ENCODE assay signal across 8 cellular contexts in the genomic region with DNA sequence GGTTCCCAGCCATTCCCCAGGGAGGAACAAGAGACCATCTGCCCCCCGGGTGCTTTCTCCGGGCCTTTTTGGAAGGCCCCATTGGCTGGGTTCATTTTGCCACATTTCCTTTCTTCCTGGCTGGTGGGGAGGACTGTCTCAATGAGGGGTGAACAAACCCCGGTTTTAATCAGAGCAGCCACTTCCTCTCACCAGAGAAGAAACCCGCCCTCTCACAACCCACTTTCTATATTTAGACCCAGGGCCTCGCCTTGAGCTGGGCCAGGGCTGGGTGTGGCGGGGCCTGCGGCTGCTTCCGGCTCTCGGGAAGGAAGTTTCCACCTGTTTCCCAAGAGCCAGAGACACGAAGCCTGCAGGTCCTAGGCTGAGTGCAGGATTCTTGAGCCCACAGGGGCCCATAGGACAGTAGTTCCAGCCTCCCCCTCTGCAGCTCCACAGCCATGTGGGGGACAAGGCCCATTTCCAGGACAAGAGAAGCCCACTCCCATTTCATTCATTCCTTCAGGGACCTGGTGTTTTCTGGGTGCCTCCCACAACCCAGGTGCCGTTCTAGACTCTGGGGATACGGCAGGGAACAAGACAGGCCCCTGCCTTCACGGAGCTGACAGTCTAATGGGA. TPM values are rescaled to one million over a fixed set of nuclear protein-coding genes. Genes with fewer than 3 reads are reported as not detected.
A peak's percentile ranks its signal among the peaks of the same experiment; 100 is the strongest.
DNase-seq lines count a peak whose midpoint lies in the region; ATAC-seq and TF ChIP-seq lines count a peak whose summit lies in the region.

No MANE protein-coding gene starts in this region.

- H2BK5ac ChIP-seq in IMR-90 (ENCODE audit: low read depth, low read length, poor library complexity, severe bottlenecking): no peak overlapping the region

- H3K4me1 ChIP-seq in IMR-90 (ENCODE audit: control insufficient read depth, insufficient read depth, low read length): no peaks in the 10 kb centered on the region
- peaks cover 0 to 43% (median 25%) of the 10 kb centered on the region in 3 donors for H3K4me1 ChIP-seq in esophagus squamous epithelium

- no peak overlapping the region for H3K14ac ChIP-seq in IMR-90 (replicated peaks; ENCODE audit: low read depth, low read length)

- no peaks in the 10 kb centered on the region for H3K79me1 ChIP-seq in IMR-90 (ENCODE audit: low read depth in 1 of 2, low read length in 2 of 2)

- BruUV-seq in Calu3 (replicated peaks; lab: Mats Ljungman, UMichigan) (no TSS peak), IMR-90 (replicated peaks; lab: Mats Ljungman, UMichigan) (no TSS peak)

- peaks cover 6% of the 10 kb centered on the region; the same call in 1 of the 2 replicates for H3K9me3 ChIP-seq in IMR-90 (ENCODE audit: control insufficient read depth, insufficient read depth, low read length)
- H3K9me3 ChIP-seq in esophagus squamous epithelium: no peaks in the 10 kb centered on the region

- H3K4ac ChIP-seq in IMR-90 (ENCODE audit: low read depth, low read length): no peak overlapping the region

- peaks cover 3% of the 10 kb centered on the region for H3K9me3 Mint-ChIP-seq in Calu3 (ENCODE audit: low read depth, unreplicated experiment)

- intact Hi-C loops in Calu3 (cut with micrococcal nuclease; ENCODE audit: unreplicated experiment): no loop called here
- intact Hi-C loops in IMR-90 (cut with micrococcal nuclease): no loop called here
- intact Hi-C loops in esophagus squamous epithelium (cut with DNase I): no loop called here

- DNase-seq in Calu3 (peak; percentile 72), IMR-90 (no peak), esophagus squamous epithelium (lab: John Stamatoyannopoulos, UW) (peak; percentile 30), NCI-H1092 (lab: John Stamatoyannopoulos, UW) (no peak), cortex of kidney (lab: John Stamatoyannopoulos, UW) (no peak)
- peak; percentile 43 for DNase-seq in activated CD4-positive, alpha-beta T cell treated with anti-CD3 and anti-CD28 coated beads for 1 hour
- DNase-seq in stimulated activated CD4-positive, alpha-beta T cell treated with anti-CD3 and anti-CD28 coated beads, TNF-alpha, amount 100 ng/mL, for 24 hours (ENCODE audit: low read depth in 3 of 3): peak; percentile 33 to 70 (median 37)

- no peak overlapping the region for H3K56ac ChIP-seq in IMR-90 (ENCODE audit: extremely low read depth, insufficient read depth, low read length)

- in situ Hi-C loops in IMR-90 (cut with MboI; ENCODE audit: low sequenced_read_pairs): no loop called here

- peak overlapping the region; percentile 17 for H2AFZ ChIP-seq in IMR-90 (replicated peaks; ENCODE audit: low read length, poor library complexity)

- no peak overlapping the region for H4K91ac ChIP-seq in IMR-90 (ENCODE audit: insufficient read depth, low read depth, low read length)

- peaks cover 47% of the 10 kb centered on the region for H3K4me1 Mint-ChIP-seq in Calu3 (ENCODE audit: low read depth, unreplicated experiment)

- H3K36me3 ChIP-seq in IMR-90 (ENCODE audit: control insufficient read depth, insufficient read depth, low read length) (no peaks in the 10 kb centered on the region), esophagus squamous epithelium (no peaks in the 10 kb centered on the region)

- H3K27me3 Mint-ChIP-seq in Calu3 (ENCODE audit: unreplicated experiment): peaks cover 17% of the 10 kb centered on the region

- TF ChIP-seq RAD21 in IMR-90 (IDR thresholded peaks at IDR 0.05; ENCODE audit: low read length): no peak

- no peak overlapping the region for H3K23ac ChIP-seq in IMR-90 (ENCODE audit: low read depth, low read length)

- no peak overlapping the region for H3K4me2 ChIP-seq in IMR-90 (ENCODE audit: low read depth, low read length)

- no peak overlapping the region for H2AK5ac ChIP-seq in IMR-90 (ENCODE audit: low read depth, low read length)

- WGBS in IMR-90 (ENCODE audit: extremely low coverage in 2 of 2, insufficient read length in 1 of 2), 2 experiments: 80% methylated on average over 3 of the region's 13 CpGs; no CpG with 5 or more reads in 1 of the 2 experiments
- 45 to 70% methylated on average over 3 to 9 of the region's 13 CpGs for WGBS in esophagus squamous epithelium, 2 donors

- peaks cover 13% of the 10 kb centered on the region for H3K36me3 Mint-ChIP-seq in Calu3 (ENCODE audit: insufficient read depth, unreplicated experiment)

- H2AK9ac ChIP-seq in IMR-90 (replicated peaks; ENCODE audit: low read depth, low read length, poor library complexity): no peak overlapping the region

- H3K4me3 Mint-ChIP-seq in Calu3 (ENCODE audit: low read depth, unreplicated experiment): no peak overlapping the region

- no peak overlapping the region for H2BK20ac ChIP-seq in IMR-90 (ENCODE audit: low read depth, low read length)

- H3K27me3 ChIP-seq in IMR-90 (ENCODE audit: control insufficient read depth, insufficient read depth, low read length) (peaks cover 5% of the 10 kb centered on the region), esophagus squamous epithelium (no peaks in the 10 kb centered on the region)

- no peaks in the 10 kb centered on the region for H3K9me1 ChIP-seq in IMR-90 (ENCODE audit: insufficient read depth, low read length)

- H3K27ac Mint-ChIP-seq in Calu3 (ENCODE audit: unreplicated experiment): no peak overlapping the region

- POLR2A ChIA-PET in IMR-90 (lab: Charles Lee; ENCODE audit: unreplicated experiment): no interaction called here

- no peak overlapping the region for H2BK120ac ChIP-seq in IMR-90 (ENCODE audit: low read depth, low read length)

- no peak overlapping the region for H2BK15ac ChIP-seq in IMR-90 (ENCODE audit: low read depth, low read length)

- TF ChIP-seq POLR2A in IMR-90 (IDR thresholded peaks at IDR 0.05; ENCODE audit: low read depth, low read length) (no peak), esophagus squamous epithelium (IDR thresholded peaks at IDR 0.05) (no peak)

- ATAC-seq in GM21529 (IDR thresholded peaks at IDR 0.05; ENCODE audit: unreplicated experiment) (peak; percentile 94), IMR-90 (ENCODE audit: low read depth) (no peak)

- no peak overlapping the region for H3K18ac ChIP-seq in IMR-90 (ENCODE audit: low read depth, low read length)

- TF ChIP-seq CTCF in Calu3 (IDR thresholded peaks at IDR 0.05; ENCODE audit: unreplicated experiment) (no peak), IMR-90 (conservative IDR thresholded peaks at IDR 0.05; ENCODE audit: low read depth, low read length) (no peak), esophagus squamous epithelium (IDR thresholded peaks at IDR 0.05) (no peak)

- H3K9ac ChIP-seq in IMR-90 (ENCODE audit: low read depth, low read length): no peak overlapping the region

- CTCF ChIA-PET in Calu3 (lab: Charles Lee): interaction anchor here (1.0 kb wide), 1 partner anchor 20 kb away, joined by 4 read pairs; no protein-coding TSS in a partner anchor
- CTCF ChIA-PET in IMR-90 (lab: Yijun Ruan, JAX): no interaction called here

- H4K20me1 ChIP-seq in IMR-90 (ENCODE audit: insufficient read depth, low read length): no peaks in the 10 kb centered on the region

- H3K4me3 ChIP-seq in IMR-90 (ENCODE audit: insufficient read depth, low read depth, low read length) (no peak overlapping the region), esophagus squamous epithelium (no peak overlapping the region)

- dilution Hi-C loops in IMR-90 (cut with HindIII; ENCODE audit: low sequenced_read_pairs, unreplicated experiment): no loop called here

- H3K27ac ChIP-seq in IMR-90 (ENCODE audit: insufficient read depth, low read length) (no peak overlapping the region), esophagus squamous epithelium (peak overlapping the region in 2 of 4 donors; percentile 23 to 65)

- H4K5ac ChIP-seq in IMR-90 (ENCODE audit: low read depth, low read length): no peak overlapping the region

- no peak overlapping the region for H4K8ac ChIP-seq in IMR-90 (ENCODE audit: low read depth in 2 of 2, low read length in 2 of 2)

TF ChIP-seq in IMR-90, 13 proteins besides CTCF, POLR2A, EP300 and RAD21:
- TF ChIP-seq RCOR1 (IDR thresholded peaks at IDR 0.05; ENCODE audit: insufficient replicate concordance, low read length): no peak
- no peak for TF ChIP-seq MAZ (IDR thresholded peaks at IDR 0.05; ENCODE audit: borderline replicate concordance, low read depth, low read length)
- no peak for TF ChIP-seq CEBPB (IDR thresholded peaks at IDR 0.05; ENCODE audit: low read depth, low read length)
- no peak for TF ChIP-seq CHD1 (IDR thresholded peaks at IDR 0.05; ENCODE audit: low read depth, low read length)
- TF ChIP-seq MAFK (IDR thresholded peaks at IDR 0.05; ENCODE audit: low read depth, low read length): no peak
- no peak for TF ChIP-seq BHLHE40 (IDR thresholded peaks at IDR 0.05; ENCODE audit: low read depth, low read length)
- TF ChIP-seq SMC3 (IDR thresholded peaks at IDR 0.05; ENCODE audit: low read depth, low read length): no peak
- TF ChIP-seq, protein P1, sequence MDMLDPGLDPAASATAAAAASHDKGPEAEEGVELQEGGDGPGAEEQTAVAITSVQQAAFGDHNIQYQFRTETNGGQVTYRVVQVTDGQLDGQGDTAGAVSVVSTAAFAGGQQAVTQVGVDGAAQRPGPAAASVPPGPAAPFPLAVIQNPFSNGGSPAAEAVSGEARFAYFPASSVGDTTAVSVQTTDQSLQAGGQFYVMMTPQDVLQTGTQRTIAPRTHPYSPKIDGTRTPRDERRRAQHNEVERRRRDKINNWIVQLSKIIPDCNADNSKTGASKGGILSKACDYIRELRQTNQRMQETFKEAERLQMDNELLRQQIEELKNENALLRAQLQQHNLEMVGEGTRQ (IDR thresholded peaks at IDR 0.05; ENCODE audit: low read depth, low read length): no peak

RNA-seq across cellular contexts. Expression of a gene that starts 41.8 kb away (rescaled TPM):
- total RNA-seq in Calu3 (2022): 29.5 and 32.0 TPM in 2 replicates
- 5.2 and 6.9 TPM in 2 replicates for total RNA-seq in IMR-90 (2012; rRNA removed)
- 11.9 and 14.6 TPM in 2 replicates for polyA plus RNA-seq in IMR-90 (2012; rRNA removed)
- 9.7 and 20.7 TPM in 2 replicates for polyA plus RNA-seq in IMR-90 (2012; cell fraction: cytosol; rRNA removed)
- 10.0 and 19.1 TPM in 2 replicates for polyA plus RNA-seq in IMR-90 (2012; cell fraction: nucleus; rRNA removed; ENCODE audit: low replicate concordance)
- 10 to 100 TPM in 3 of 4 donors, 1 to 10 TPM in 1; 9.1 to 21.0 (median 13.3) TPM for total RNA-seq in esophagus squamous epithelium

Comparison
In these comparisons a context has a peak if more than half of its experiments do, and no peak if none do; other contexts are left out.
1. DNase-seq: peak in Calu3 (single experiment), activated CD4-positive, alpha-beta T cell treated with anti-CD3 and anti-CD28 coated beads for 1 hour (single experiment), esophagus squamous epithelium (single experiment) and stimulated activated CD4-positive, alpha-beta T cell treated with anti-CD3 and anti-CD28 coated beads, TNF-alpha, amount 100 ng/mL, for 24 hours (3 of 3); none in IMR-90 (single experiment), NCI-H1092 (single experiment) and cortex of kidney (single experiment).